ENCODE assay signal across 1 cellular context in genomic region chr6:52389264-52389625, GRCh38.
TF ChIP-seq lines count a peak whose summit lies in the region.

No MANE protein-coding gene starts in this region.

TF ChIP-seq in K562, 482 proteins besides CTCF, POLR2A, EP300 and RAD21 (continued from another document):
- TF ChIP-seq, protein P1, sequence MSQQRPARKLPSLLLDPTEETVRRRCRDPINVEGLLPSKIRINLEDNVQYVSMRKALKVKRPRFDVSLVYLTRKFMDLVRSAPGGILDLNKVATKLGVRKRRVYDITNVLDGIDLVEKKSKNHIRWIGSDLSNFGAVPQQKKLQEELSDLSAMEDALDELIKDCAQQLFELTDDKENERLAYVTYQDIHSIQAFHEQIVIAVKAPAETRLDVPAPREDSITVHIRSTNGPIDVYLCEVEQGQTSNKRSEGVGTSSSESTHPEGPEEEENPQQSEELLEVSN (IDR thresholded peaks at IDR 0.05; ENCODE audit: borderline replicate concordance in 1 of 2, extremely low read depth in 1 of 2, insufficient read depth in 1 of 2, insufficient read length in 1 of 2, low read depth in 1 of 2, low read length in 1 of 2, poor library complexity in 1 of 2, severe bottlenecking in 1 of 2): no peak
- TF ChIP-seq ZBTB12 (CRISPR knock-in tag; IDR thresholded peaks at IDR 0.05) (no peak), CHCHD3 (CRISPR knock-in tag; IDR thresholded peaks at IDR 0.05) (no peak), CBFA2T2 (conservative IDR thresholded peaks at IDR 0.05) (peak; percentile 66), NCOA2 (IDR thresholded peaks at IDR 0.05; ENCODE audit: partially characterized antibody in 2 of 2) (no peak), ZKSCAN3 (CRISPR knock-in tag; IDR thresholded peaks at IDR 0.05) (no peak), FOXJ3 (CRISPR knock-in tag; IDR thresholded peaks at IDR 0.05) (no peak), ZNF431 (CRISPR knock-in tag; IDR thresholded peaks at IDR 0.05) (no peak), PCBP1 (IDR thresholded peaks at IDR 0.05; ENCODE audit: low read depth, low read length, poor library complexity, severe bottlenecking) (no peak), SMARCA4 (IDR thresholded peaks at IDR 0.05) (peak; percentile 61), ZNF445 (CRISPR knock-in tag; IDR thresholded peaks at IDR 0.05; ENCODE audit: low read depth) (no peak), HNRNPH1 (optimal IDR thresholded peaks at IDR 0.05; ENCODE audit: low read depth, low read length) (no peak), ZNF224 (CRISPR knock-in tag; IDR thresholded peaks at IDR 0.05) (no peak), ZNF512 (tag; IDR thresholded peaks at IDR 0.05) (no peak), KLF1 (tag; IDR thresholded peaks at IDR 0.05) (no peak), BCLAF1 (IDR thresholded peaks at IDR 0.05; ENCODE audit: borderline replicate concordance in 1 of 2, control insufficient read depth in 1 of 2, low read depth in 2 of 2, low read length in 1 of 2) (no peak), ZNF644 (tag; IDR thresholded peaks at IDR 0.05; ENCODE audit: low read depth) (no peak), ERF (CRISPR knock-in tag; IDR thresholded peaks at IDR 0.05) (no peak)
